Comparison of ENCODE assay signal across 18 cellular contexts in the genomic region with DNA sequence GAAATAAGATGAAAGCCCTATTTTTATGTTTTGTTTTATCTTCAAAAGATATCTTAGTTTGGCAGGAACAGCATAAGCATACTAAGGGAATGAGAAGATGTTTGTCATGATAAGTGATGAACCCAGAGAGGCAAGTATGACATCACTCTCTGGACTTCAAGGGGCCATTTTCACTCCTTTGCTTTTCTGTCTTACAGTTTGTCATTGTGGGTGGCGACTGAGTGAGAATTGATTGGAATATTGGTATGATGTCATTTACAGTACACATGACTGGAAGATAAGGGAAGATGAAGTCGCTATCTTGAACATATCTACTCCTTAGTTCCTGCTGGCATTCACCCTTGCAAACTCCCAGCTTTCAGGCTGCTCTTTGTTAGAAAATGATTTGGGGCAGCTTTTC.
"Had no signal": no experiment of that assay in that cellular context is flagged by ENCODE, and none has a peak within 500 bp of the region (broad histone marks: within the 10 kb centered on the region; RNA-seq: fewer than 3 reads in every experiment).

No MANE protein-coding gene starts in this region.

- H3K27me3 Mint-ChIP-seq: stimulated activated naive CD8-positive, alpha-beta T cell treated with anti-CD3 and anti-CD28 coated beads, Interleukin-15, amount 100 ng/mL, for 72 hours had no signal

- DNase-seq: effector CD4-positive, alpha-beta T cell; foreskin keratinocyte; left colon; mucosa of descending colon; naive thymus-derived CD8-positive, alpha-beta T cell; posterior cingulate gyrus; sigmoid colon; stimulated activated CD4-positive, alpha-beta T cell treated with anti-CD3 and anti-CD28 coated beads, Interleukin-2, amount 100 ng/mL, for 24 hours; stimulated activated CD4-positive, alpha-beta T cell treated with anti-CD3 and anti-CD28 coated beads, Interleukin-4, amount 100 ng/mL, for 4 hours; stimulated activated naive B cell treated with anti-CD40 and anti-IgM and Interleukin-4, amounts not matched to agents 10 μg/mL and 1 μg/mL and 100 μg/mL, for 72 hours; stimulated activated naive CD8-positive, alpha-beta T cell treated with anti-CD3 and anti-CD28 coated beads, Interleukin-15, amount 100 ng/mL, for 72 hours; testis; upper lobe of right lung had no signal

- H3K27ac ChIP-seq: coronary artery, foreskin keratinocyte, hepatocyte, neutrophil, sigmoid colon, skin epidermis, testis, tibial nerve, upper lobe of right lung had no signal

- H3K36me3 ChIP-seq: neutrophil, sigmoid colon, tibial nerve, upper lobe of right lung had no signal

- H3K4me1 Mint-ChIP-seq: stimulated activated naive CD8-positive, alpha-beta T cell treated with anti-CD3 and anti-CD28 coated beads, Interleukin-15, amount 100 ng/mL, for 72 hours had no signal

- H3K36me3 Mint-ChIP-seq: naive thymus-derived CD8-positive, alpha-beta T cell; stimulated activated naive B cell treated with anti-CD40 and anti-IgM and Interleukin-4, amounts not matched to agents 10 μg/mL and 1 μg/mL and 100 μg/mL, for 72 hours had no signal

- H3K4me3 ChIP-seq: coronary artery, hepatocyte, mucosa of descending colon, sigmoid colon, skin epidermis, testis, tibial nerve, upper lobe of right lung had no signal

- H3K27me3 ChIP-seq: hepatocyte, neutrophil, sigmoid colon, testis, tibial nerve, upper lobe of right lung had no signal

- H3K9me3 Mint-ChIP-seq: naive thymus-derived CD8-positive, alpha-beta T cell; stimulated activated naive B cell treated with anti-CD40 and anti-IgM and Interleukin-4, amounts not matched to agents 10 μg/mL and 1 μg/mL and 100 μg/mL, for 72 hours; stimulated activated naive CD8-positive, alpha-beta T cell treated with anti-CD3 and anti-CD28 coated beads, Interleukin-15, amount 100 ng/mL, for 72 hours had no signal

- H3K9me3 ChIP-seq: mucosa of descending colon, neutrophil, sigmoid colon, testis, tibial nerve, upper lobe of right lung had no signal

- H3K27ac Mint-ChIP-seq: naive thymus-derived CD8-positive, alpha-beta T cell; stimulated activated naive B cell treated with anti-CD40 and anti-IgM and Interleukin-4, amounts not matched to agents 10 μg/mL and 1 μg/mL and 100 μg/mL, for 72 hours; stimulated activated naive CD8-positive, alpha-beta T cell treated with anti-CD3 and anti-CD28 coated beads, Interleukin-15, amount 100 ng/mL, for 72 hours had no signal

- H3K4me1 ChIP-seq: foreskin keratinocyte, sigmoid colon, tibial nerve, upper lobe of right lung had no signal

- H3K4me3 Mint-ChIP-seq: naive thymus-derived CD8-positive, alpha-beta T cell; stimulated activated naive B cell treated with anti-CD40 and anti-IgM and Interleukin-4, amounts not matched to agents 10 μg/mL and 1 μg/mL and 100 μg/mL, for 72 hours; stimulated activated naive CD8-positive, alpha-beta T cell treated with anti-CD3 and anti-CD28 coated beads, Interleukin-15, amount 100 ng/mL, for 72 hours had no signal
